2 cellular contexts compared by ENCODE assay signal in the genomic region with DNA sequence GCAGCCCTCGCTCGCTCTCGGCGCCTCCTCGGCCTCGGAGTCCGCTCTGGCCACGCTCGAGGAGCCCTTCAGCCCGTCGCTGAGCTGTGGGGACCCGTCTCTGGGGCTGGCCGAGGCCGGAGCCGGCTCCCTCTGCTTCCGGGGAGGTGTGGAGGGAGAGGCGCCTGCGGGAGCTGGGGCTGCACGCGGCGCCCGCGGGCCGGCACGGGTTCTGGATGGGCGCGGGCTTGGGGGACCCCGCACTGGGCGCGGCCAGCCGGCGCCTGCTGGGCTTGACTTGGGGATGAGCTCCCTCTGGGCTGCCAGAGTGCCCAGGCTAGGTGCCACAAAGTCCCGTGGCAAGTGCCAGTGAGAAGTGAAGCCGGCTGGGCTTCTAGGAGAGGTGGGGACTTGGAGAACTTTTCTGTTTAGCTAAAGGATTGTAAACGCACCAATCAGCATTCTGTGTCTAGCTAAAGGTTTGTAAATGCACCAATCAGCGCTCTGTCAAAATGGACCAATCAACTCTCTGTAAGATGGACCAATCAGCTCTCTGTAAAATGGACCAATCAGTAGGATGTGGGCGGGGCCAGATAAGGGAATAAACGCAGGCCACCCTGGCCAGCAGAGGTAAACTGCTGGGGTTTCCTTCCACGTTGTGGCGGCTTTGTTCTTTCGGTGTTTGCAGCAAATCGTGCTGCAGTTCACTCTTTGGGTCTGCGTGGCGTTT.
TF ChIP-seq lines count a peak whose summit lies in the region.

No MANE protein-coding gene starts in this region.

TF ChIP-seq in WTC11, 78 proteins besides CTCF, POLR2A, EP300 and RAD21:
- TF ChIP-seq NFYB (CRISPR knock-in tag; conservative IDR thresholded peaks at IDR 0.05; ENCODE audit: low read depth) (peak; percentile 62), ESRRA (CRISPR knock-in tag; IDR thresholded peaks at IDR 0.05; ENCODE audit: borderline replicate concordance) (no peak)

TF ChIP-seq in H1, 55 proteins besides CTCF, POLR2A, EP300 and RAD21:
- TF ChIP-seq ZNF274 (IDR thresholded peaks at IDR 0.05; ENCODE audit: borderline replicate concordance, extremely low read depth, low read length) (no peak), FOSL1 (IDR thresholded peaks at IDR 0.05; ENCODE audit: insufficient read depth, low read depth, low read length) (no peak), SUZ12 (IDR thresholded peaks at IDR 0.05; ENCODE audit: low read length) (no peak), TAF7 (optimal IDR thresholded peaks at IDR 0.05; ENCODE audit: borderline replicate concordance, low read depth, low read length) (no peak), GTF2F1 (IDR thresholded peaks at IDR 0.05; ENCODE audit: borderline replicate concordance, low read depth, low read length) (no peak), PHF8 (conservative IDR thresholded peaks at IDR 0.05; ENCODE audit: low read depth, low read length) (no peak), EZH2 (IDR thresholded peaks at IDR 0.05; ENCODE audit: low read depth, low read length, severe bottlenecking) (no peak), USF2 (IDR thresholded peaks at IDR 0.05; ENCODE audit: low read length) (no peak), CBX5 (IDR thresholded peaks at IDR 0.05; ENCODE audit: low read depth, low read length) (no peak), CBX8 (IDR thresholded peaks at IDR 0.05; ENCODE audit: borderline replicate concordance, low read depth, low read length) (no peak), SRF (IDR thresholded peaks at IDR 0.05; ENCODE audit: low read depth, low read length) (no peak), HDAC2 (IDR thresholded peaks at IDR 0.05; ENCODE audit: borderline replicate concordance in 1 of 2, low read depth in 2 of 2, low read length in 2 of 2) (no peak), SIRT6 (IDR thresholded peaks at IDR 0.05; ENCODE audit: low read length) (no peak), RXRA (IDR thresholded peaks at IDR 0.05; ENCODE audit: insufficient read depth, low read depth, low read length) (no peak), MAFK (IDR thresholded peaks at IDR 0.05; ENCODE audit: low read depth, low read length) (no peak), CHD1 (IDR thresholded peaks at IDR 0.05; ENCODE audit: low read depth, low read length) (no peak), TCF12 (IDR thresholded peaks at IDR 0.05; ENCODE audit: low read depth, low read length) (no peak), TAF1 (IDR thresholded peaks at IDR 0.05; ENCODE audit: low read depth, low read length) (no peak)
- TF ChIP-seq, protein P1, sequence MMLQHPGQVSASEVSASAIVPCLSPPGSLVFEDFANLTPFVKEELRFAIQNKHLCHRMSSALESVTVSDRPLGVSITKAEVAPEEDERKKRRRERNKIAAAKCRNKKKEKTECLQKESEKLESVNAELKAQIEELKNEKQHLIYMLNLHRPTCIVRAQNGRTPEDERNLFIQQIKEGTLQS (IDR thresholded peaks at IDR 0.05; ENCODE audit: insufficient read depth, low read depth, low read length), result no peak
- TF ChIP-seq, protein P2, sequence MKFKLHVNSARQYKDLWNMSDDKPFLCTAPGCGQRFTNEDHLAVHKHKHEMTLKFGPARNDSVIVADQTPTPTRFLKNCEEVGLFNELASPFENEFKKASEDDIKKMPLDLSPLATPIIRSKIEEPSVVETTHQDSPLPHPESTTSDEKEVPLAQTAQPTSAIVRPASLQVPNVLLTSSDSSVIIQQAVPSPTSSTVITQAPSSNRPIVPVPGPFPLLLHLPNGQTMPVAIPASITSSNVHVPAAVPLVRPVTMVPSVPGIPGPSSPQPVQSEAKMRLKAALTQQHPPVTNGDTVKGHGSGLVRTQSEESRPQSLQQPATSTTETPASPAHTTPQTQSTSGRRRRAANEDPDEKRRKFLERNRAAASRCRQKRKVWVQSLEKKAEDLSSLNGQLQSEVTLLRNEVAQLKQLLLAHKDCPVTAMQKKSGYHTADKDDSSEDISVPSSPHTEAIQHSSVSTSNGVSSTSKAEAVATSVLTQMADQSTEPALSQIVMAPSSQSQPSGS (IDR thresholded peaks at IDR 0.05; ENCODE audit: low read length), result no peak
